ENCODE assay signal across 19 cellular contexts in the genomic region with DNA sequence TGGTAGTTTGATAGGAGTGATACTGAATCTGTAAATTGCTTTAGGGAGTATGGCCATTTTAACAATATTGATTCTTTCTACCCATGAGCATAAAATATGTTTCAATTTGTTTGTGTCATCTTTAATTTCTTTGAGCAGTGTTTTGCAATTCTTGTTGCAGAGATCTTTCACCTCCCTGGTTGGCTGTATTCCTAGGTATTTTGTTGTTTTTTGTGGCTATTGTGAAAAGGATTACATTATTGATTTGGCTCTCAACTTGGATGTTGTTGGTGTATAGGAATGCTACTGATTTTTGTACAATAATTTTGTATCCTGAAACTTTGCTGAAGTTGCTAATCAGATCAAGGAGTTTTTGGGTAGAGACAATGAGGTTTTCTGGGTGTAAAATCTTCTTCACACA. TPM values are rescaled to one million over a fixed set of nuclear protein-coding genes. Genes with fewer than 3 reads are reported as not detected.
DNase-seq lines count a peak whose midpoint lies in the region; ATAC-seq and TF ChIP-seq lines count a peak whose summit lies in the region.
"Had no signal": no experiment of that assay in that cellular context is flagged by ENCODE, and none has a peak within 500 bp of the region (broad histone marks: within the 10 kb centered on the region; RNA-seq: fewer than 3 reads in every experiment).

No MANE protein-coding gene starts in this region.

- peaks cover 6% of the 10 kb centered on the region for H3K27me3 ChIP-seq in adipocyte (replicated peaks; ENCODE audit: control insufficient read depth, insufficient read depth, low read length)
- H3K27me3 ChIP-seq in vagina, result no peaks in the 10 kb centered on the region

- H3K9me3 ChIP-seq in adipocyte (ENCODE audit: control insufficient read depth, low read length), result no peaks in the 10 kb centered on the region
- no peaks in the 10 kb centered on the region for H3K9me3 ChIP-seq in vagina

- H3K4me1 ChIP-seq in adipocyte (ENCODE audit: control insufficient read depth, insufficient read depth, low read length) (peaks cover 18% of the 10 kb centered on the region), vagina (no peaks in the 10 kb centered on the region)
- H3K4me1 ChIP-seq: Caco-2 had no signal

- no peak overlapping the region for H3K27ac ChIP-seq in vagina
- H3K27ac ChIP-seq: C4-2B had no signal

- TF ChIP-seq POLR2A in vagina (IDR thresholded peaks at IDR 0.05), result no peak

- no peak for ATAC-seq in HG02938 (IDR thresholded peaks at IDR 0.05; ENCODE audit: unreplicated experiment)
- ATAC-seq: HCT116, HepG2 had no signal

- intact Hi-C loops in vagina (cut with DNase I), result no loop called here

- DNase-seq in AG09319 (ENCODE audit: extremely low read depth, low read depth), result peak; percentile 16
- DNase-seq in adipocyte (ENCODE audit: low read depth), result peak; percentile 73
- DNase-seq in fibroblast of mammary gland (ENCODE audit: low read depth), result peak; percentile 7
- no peak for DNase-seq in hypothalamus (lab: John Stamatoyannopoulos, UW)
- no peak for DNase-seq in vagina (ENCODE audit: extremely low spot score in 2 of 2)
- DNase-seq in DMS79 (lab: John Stamatoyannopoulos, UW), result no peak
- DNase-seq: 8988T; AML-193; Caco-2; CD4-positive, alpha-beta T cell; GDM1; GOT3; H7; HFFc6 had no signal

- no peaks in the 10 kb centered on the region for H3K36me3 ChIP-seq in adipocyte (ENCODE audit: control insufficient read depth, insufficient read depth, low read length, severe bottlenecking)
- no peaks in the 10 kb centered on the region for H3K36me3 ChIP-seq in vagina

- H3K4me3 ChIP-seq in adipocyte (ENCODE audit: low read length), result no peak overlapping the region
- no peak overlapping the region for H3K4me3 ChIP-seq in fibroblast of mammary gland (ENCODE audit: control insufficient read depth, low read depth, low read length)
- H3K4me3 ChIP-seq in vagina, result no peak overlapping the region

- TF ChIP-seq CTCF in AG09319 (IDR thresholded peaks at IDR 0.05; ENCODE audit: low read depth, low read length) (no peak), fibroblast of mammary gland (conservative IDR thresholded peaks at IDR 0.05; ENCODE audit: control insufficient read depth, insufficient read depth, low read depth, low read length) (no peak), vagina (IDR thresholded peaks at IDR 0.05) (no peak)

- H3K9ac ChIP-seq in adipocyte (ENCODE audit: low read length), result no peak overlapping the region

RNA-seq across cellular contexts. Expression of a gene that starts 3.2 kb away (rescaled TPM):
- total RNA-seq in vagina, result not detected
- total RNA-seq: Caco-2; CD4-positive, alpha-beta T cell; Daoy; H7; HepG2; HFFc6 had no signal

RNA-seq across cellular contexts. Expression of a gene that starts 6.8 kb away (rescaled TPM):
- not detected for total RNA-seq in vagina
- total RNA-seq: Caco-2; CD4-positive, alpha-beta T cell; Daoy; H7; HepG2; HFFc6 had no signal

RNA-seq across cellular contexts. Expression of a gene that starts 8.9 kb away (rescaled TPM):
- total RNA-seq in vagina, result not detected
- total RNA-seq: Caco-2; CD4-positive, alpha-beta T cell; Daoy; H7; HepG2; HFFc6 had no signal

RNA-seq across cellular contexts. Expression of a gene that starts 17.1 kb away (rescaled TPM):
- total RNA-seq in vagina, result not detected
- total RNA-seq: Caco-2; CD4-positive, alpha-beta T cell; Daoy; H7; HepG2; HFFc6 had no signal

RNA-seq across cellular contexts. Expression of a gene that starts 20.6 kb away (rescaled TPM):
- not detected for total RNA-seq in vagina
- total RNA-seq: Caco-2; CD4-positive, alpha-beta T cell; Daoy; H7; HepG2; HFFc6 had no signal

Comparison
In these comparisons a context has a peak if more than half of its experiments do, and no peak if none do; other contexts are left out.
1. DNase-seq: peak in AG09319 (single experiment), adipocyte (single experiment) and fibroblast of mammary gland (single experiment); none in hypothalamus (0 of 51), vagina (0 of 2) and DMS79 (single experiment).